10 cellular contexts compared by ENCODE assay signal in genomic region chr10:37495415-37495814, GRCh38.
DNase-seq lines count a peak whose midpoint lies in the region; ATAC-seq and TF ChIP-seq lines count a peak whose summit lies in the region.
"Had no signal": no experiment of that assay in that cellular context is flagged by ENCODE, and none has a peak within 500 bp of the region (broad histone marks: within the 10 kb centered on the region; RNA-seq: fewer than 3 reads in every experiment).

No MANE protein-coding gene starts in this region.

- no peaks in the 10 kb centered on the region for H3K9me3 Mint-ChIP-seq in activated naive CD8-positive, alpha-beta T cell treated with anti-CD3 and anti-CD28 coated beads, Interleukin-2, amount 50 U/mL, for 24 hours

- H3K36me3 ChIP-seq in BE2C (no peaks in the 10 kb centered on the region), SU-DHL-6 (ENCODE audit: low read length) (no peaks in the 10 kb centered on the region)
- H3K36me3 ChIP-seq: brain microvascular endothelial cell had no signal

- no peaks in the 10 kb centered on the region for H4K20me1 ChIP-seq in SU-DHL-6 (ENCODE audit: low read depth, low read length)

- no peak overlapping the region for H2AFZ ChIP-seq in SU-DHL-6 (ENCODE audit: low read depth, low read length, severe bottlenecking)

- no peaks in the 10 kb centered on the region for H3K9me2 ChIP-seq in SU-DHL-6 (replicated peaks; ENCODE audit: insufficient read depth, low read length)

- DNase-seq in BE2C: no peak
- no peak for DNase-seq in left lobe of liver (ENCODE audit: low spot score)
- DNase-seq in activated naive CD8-positive, alpha-beta T cell treated with anti-CD3 and anti-CD28 coated beads, Interleukin-2, amount 50 U/mL, for 24 hours: no peak
- DNase-seq in foreskin melanocyte: no peak
- DNase-seq in HCEC 1CT: no peak
- DNase-seq: brain microvascular endothelial cell had no signal

- H3K27ac ChIP-seq in SU-DHL-6 (ENCODE audit: low read depth, low read length): no peak overlapping the region
- H3K27ac ChIP-seq: brain microvascular endothelial cell had no signal

- ATAC-seq in HG03432 (IDR thresholded peaks at IDR 0.05; ENCODE audit: unreplicated experiment): peak; percentile 44
- peak; percentile 32 for ATAC-seq in left lobe of liver
- no peak for ATAC-seq in activated naive CD8-positive, alpha-beta T cell treated with anti-CD3 and anti-CD28 coated beads, Interleukin-2, amount 50 U/mL, for 24 hours
- ATAC-seq in GM18520 (IDR thresholded peaks at IDR 0.05; ENCODE audit: unreplicated experiment): no peak
- ATAC-seq: natural killer cell treated with Interleukin-12 subunit alpha and Interleukin-12 subunit beta and Interleukin-15 and Interleukin-18, amount 100 ng/mL, for 72 hours had no signal

- no peak overlapping the region for H3K27ac Mint-ChIP-seq in activated naive CD8-positive, alpha-beta T cell treated with anti-CD3 and anti-CD28 coated beads, Interleukin-2, amount 50 U/mL, for 24 hours
- H3K27ac Mint-ChIP-seq: natural killer cell treated with Interleukin-12 subunit alpha and Interleukin-12 subunit beta and Interleukin-15 and Interleukin-18, amount 100 ng/mL, for 72 hours had no signal

- H3K4me1 Mint-ChIP-seq in activated naive CD8-positive, alpha-beta T cell treated with anti-CD3 and anti-CD28 coated beads, Interleukin-2, amount 50 U/mL, for 24 hours: no peaks in the 10 kb centered on the region

- no peaks in the 10 kb centered on the region for H3K79me2 ChIP-seq in SU-DHL-6 (ENCODE audit: insufficient read depth, low read length)

- H3K4me1 ChIP-seq in BE2C: no peaks in the 10 kb centered on the region

- TF ChIP-seq CTCF in BE2C (IDR thresholded peaks at IDR 0.05; ENCODE audit: low read depth, low read length) (peak; percentile 3; the same call in 1 of the 2 replicates), SU-DHL-6 (IDR thresholded peaks at IDR 0.05; ENCODE audit: insufficient read depth, low read length, poor library complexity, severe bottlenecking) (peak; percentile 47)

- H3K27me3 ChIP-seq in BE2C (no peaks in the 10 kb centered on the region), SU-DHL-6 (ENCODE audit: low read length) (no peaks in the 10 kb centered on the region)
- H3K27me3 ChIP-seq: brain microvascular endothelial cell had no signal

- H3K9ac ChIP-seq in SU-DHL-6 (ENCODE audit: low read length): no peak overlapping the region

- no peaks in the 10 kb centered on the region for H3F3A ChIP-seq in SU-DHL-6 (ENCODE audit: insufficient read depth)

- H3K9me3 ChIP-seq in BE2C (no peaks in the 10 kb centered on the region), SU-DHL-6 (ENCODE audit: insufficient read depth, low read length) (no peaks in the 10 kb centered on the region)

- H3K27me3 Mint-ChIP-seq in activated naive CD8-positive, alpha-beta T cell treated with anti-CD3 and anti-CD28 coated beads, Interleukin-2, amount 50 U/mL, for 24 hours: no peaks in the 10 kb centered on the region
- H3K27me3 Mint-ChIP-seq: natural killer cell treated with Interleukin-12 subunit alpha and Interleukin-12 subunit beta and Interleukin-15 and Interleukin-18, amount 100 ng/mL, for 72 hours had no signal

- no peak overlapping the region for H3K4me3 Mint-ChIP-seq in activated naive CD8-positive, alpha-beta T cell treated with anti-CD3 and anti-CD28 coated beads, Interleukin-2, amount 50 U/mL, for 24 hours
- H3K4me3 Mint-ChIP-seq: natural killer cell treated with Interleukin-12 subunit alpha and Interleukin-12 subunit beta and Interleukin-15 and Interleukin-18, amount 100 ng/mL, for 72 hours had no signal

- no peaks in the 10 kb centered on the region for H3K36me3 Mint-ChIP-seq in activated naive CD8-positive, alpha-beta T cell treated with anti-CD3 and anti-CD28 coated beads, Interleukin-2, amount 50 U/mL, for 24 hours (ENCODE audit: low read depth)
- H3K36me3 Mint-ChIP-seq: natural killer cell treated with Interleukin-12 subunit alpha and Interleukin-12 subunit beta and Interleukin-15 and Interleukin-18, amount 100 ng/mL, for 72 hours had no signal

- H3K4me2 ChIP-seq in SU-DHL-6 (ENCODE audit: low read depth, low read length, poor library complexity, severe bottlenecking): no peak overlapping the region

- H3K4me3 ChIP-seq in BE2C (ENCODE audit: low read depth, low read length) (no peak overlapping the region), SU-DHL-6 (ENCODE audit: insufficient read depth, low read length, poor library complexity, severe bottlenecking) (no peak overlapping the region)

Comparison
In these comparisons a context has a peak if more than half of its experiments do, and no peak if none do; other contexts are left out.
1. ATAC-seq: peak in HG03432 (single experiment) and left lobe of liver (single experiment); none in activated naive CD8-positive, alpha-beta T cell treated with anti-CD3 and anti-CD28 coated beads, Interleukin-2, amount 50 U/mL, for 24 hours (single experiment) and GM18520 (single experiment).